1 cellular context compared by ENCODE assay signal in genomic region chr14:25006961-25007795, GRCh38.
A peak's percentile ranks its signal among the peaks of the same experiment; 100 is the strongest.
TF ChIP-seq lines count a peak whose summit lies in the region.

No MANE protein-coding gene starts in this region.

TF ChIP-seq in HEK293, 187 proteins besides CTCF, POLR2A, EP300 and RAD21 (continued from another document):
- TF ChIP-seq ZNF518A (tag by site-specific recombination; conservative IDR thresholded peaks at IDR 0.05; ENCODE audit: low read depth) (0 out of 2 replicates have a peak, but pooled peaks have one; percentile 37), ZNF600 (tag by site-specific recombination; IDR thresholded peaks at IDR 0.05) (peak; percentile 83), ZNF248 (tag by site-specific recombination; IDR thresholded peaks at IDR 0.05) (no peak), SP7 (tag by site-specific recombination; IDR thresholded peaks at IDR 0.05) (peak; percentile 73), ZBTB17 (tag by site-specific recombination; IDR thresholded peaks at IDR 0.05) (0 out of 2 replicates have a peak, but pooled peaks have one; percentile 14), HOXD13 (CRISPR knock-in tag; IDR thresholded peaks at IDR 0.05; ENCODE audit: borderline replicate concordance) (no peak), ZNF366 (tag by site-specific recombination; conservative IDR thresholded peaks at IDR 0.05) (peak; percentile 56; the same call in 1 of the 2 replicates), TSHZ1 (tag by site-specific recombination; IDR thresholded peaks at IDR 0.05; ENCODE audit: borderline replicate concordance) (peak; percentile 50; the same call in 1 of the 2 replicates), ZNF76 (tag by site-specific recombination; IDR thresholded peaks at IDR 0.05; ENCODE audit: borderline replicate concordance, low read depth) (no peak), KLF17 (tag by site-specific recombination; IDR thresholded peaks at IDR 0.05) (peak; percentile 44), ZNF777 (tag by site-specific recombination; IDR thresholded peaks at IDR 0.05; ENCODE audit: borderline replicate concordance) (no peak), ZNF335 (tag by site-specific recombination; conservative IDR thresholded peaks at IDR 0.05) (peak; percentile 47), ZNF114 (tag by site-specific recombination; IDR thresholded peaks at IDR 0.05) (no peak), PRDM10 (tag by site-specific recombination; IDR thresholded peaks at IDR 0.05) (peak; percentile 74), ZBTB21 (tag by site-specific recombination; IDR thresholded peaks at IDR 0.05) (peak; percentile 89)
